ENCODE assay signal across 13 cellular contexts in the genomic region with DNA sequence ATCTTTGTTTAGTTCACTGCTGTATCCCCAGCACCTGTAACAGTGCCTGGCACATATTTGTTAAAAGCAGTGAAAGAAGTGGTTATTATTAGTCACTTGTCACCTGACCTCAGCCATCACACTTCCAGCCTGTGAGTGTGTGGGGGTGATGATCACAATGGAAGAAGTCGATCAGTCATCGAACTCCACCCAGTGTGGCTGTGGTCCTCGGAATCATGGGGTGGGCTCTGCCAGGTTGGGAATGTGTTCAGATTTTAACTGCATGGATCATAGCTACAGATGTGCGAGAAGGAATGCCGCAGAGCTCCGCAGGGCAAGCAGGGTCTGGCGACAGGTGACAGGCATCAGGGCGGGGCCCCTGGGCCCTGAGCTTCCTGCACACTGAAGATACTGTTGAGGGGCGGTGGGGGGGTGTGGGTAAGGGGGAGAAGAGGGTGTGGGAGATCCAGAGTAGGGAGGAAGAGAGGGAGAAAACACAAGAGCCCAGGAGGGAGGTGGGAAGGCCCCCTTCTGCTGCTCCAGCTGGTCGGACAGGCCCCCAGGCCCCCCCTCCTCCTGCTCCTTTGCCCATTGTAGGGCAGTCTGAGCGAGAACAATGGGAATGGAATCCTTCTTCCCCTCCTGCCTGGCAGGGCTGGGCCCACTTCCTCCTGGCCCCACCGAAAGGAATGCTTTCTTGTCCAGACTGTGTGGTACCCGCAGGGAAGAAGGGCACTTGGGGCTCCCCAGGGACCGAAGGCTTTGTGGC.
A peak's percentile ranks its signal among the peaks of the same experiment; 100 is the strongest.
DNase-seq lines count a peak whose midpoint lies in the region; ATAC-seq, FAIRE-seq and TF ChIP-seq lines count a peak whose summit lies in the region.
"Had no signal": no experiment of that assay in that cellular context is flagged by ENCODE, and none has a peak within 500 bp of the region (broad histone marks: within the 10 kb centered on the region; RNA-seq: fewer than 3 reads in every experiment).

No MANE protein-coding gene starts in this region.

- no peaks in the 10 kb centered on the region for H3K9me3 ChIP-seq in kidney (ENCODE audit: control insufficient read depth in 1 of 2, low read length in 2 of 2)

- POLR2A ChIA-PET in WTC11 (lab: Charles Lee) = interaction anchor here (0.6 to 2.7 kb wide), 4 partner anchors 26 to 415 kb away, joined by 3 to 7 read pairs (median 6); a partner anchor contains a TSS

- peak; percentile 0 for DNase-seq in NCI-H2171 treated with DMSO at 0.1 percent for 48 hours (lab: John Stamatoyannopoulos, UW)
- DNase-seq in NCI-H2171 (lab: John Stamatoyannopoulos, UW) = no peak
- peak; percentile 78 for DNase-seq in WTC11 (ENCODE audit: low spot score)
- peak; percentile 39 for DNase-seq in glutamatergic neuron
- DNase-seq in stimulated activated CD4-positive, alpha-beta T cell treated with anti-CD3 and anti-CD28 coated beads, Interleukin-2, amount 100 ng/mL, for 4 hours (ENCODE audit: low read depth) = peak; percentile 35
- no peak for DNase-seq in kidney
- no peak for DNase-seq in dorsolateral prefrontal cortex
- DNase-seq: foreskin melanocyte; KBM-7; naive thymus-derived CD4-positive, alpha-beta T cell; NCI-H524 treated with DMSO at 0.1 percent for 48 hours had no signal

- no peaks in the 10 kb centered on the region; the same call in 1 of the 2 replicates for H3K27me3 Mint-ChIP-seq in WTC11 (ENCODE audit: low read depth)
- H3K27me3 Mint-ChIP-seq in glutamatergic neuron (ENCODE audit: unreplicated experiment) = peaks cover 4% of the 10 kb centered on the region

- H3K4me1 ChIP-seq in kidney (ENCODE audit: control insufficient read depth in 1 of 2, insufficient read depth in 1 of 2, low read depth in 1 of 2, low read length in 2 of 2) = no peaks in the 10 kb centered on the region

- peak; percentile 90 for ATAC-seq in WTC11
- ATAC-seq in HG02623 (IDR thresholded peaks at IDR 0.05; ENCODE audit: unreplicated experiment) = no peak
- ATAC-seq: naive thymus-derived CD4-positive, alpha-beta T cell had no signal

- CTCF ChIA-PET in WTC11 (lab: Charles Lee) = interaction anchor here (0.5 to 3.9 kb wide), 11 partner anchors 12 to 478 kb away, joined by 3 to 20 read pairs (median 4); a partner anchor contains a TSS

- FAIRE-seq in kidney (lab: Jason Lieb, UNC) = no peak

- TF ChIP-seq CTCF in WTC11 (IDR thresholded peaks at IDR 0.05) = no peak
- TF ChIP-seq CTCF in glutamatergic neuron (IDR thresholded peaks at IDR 0.05; ENCODE audit: partially characterized antibody, unreplicated experiment) = no peak
- no peak for TF ChIP-seq CTCF in kidney (IDR thresholded peaks at IDR 0.05; ENCODE audit: borderline replicate concordance, extremely low read depth, insufficient read depth)
- no peak for TF ChIP-seq CTCF in dorsolateral prefrontal cortex (IDR thresholded peaks at IDR 0.05 in 54 of 56, conservative IDR thresholded peaks at IDR 0.05 in 2 of 56; ENCODE audit: low read depth in 1 of 56, partially characterized antibody in 56 of 56)

- H3K27ac Mint-ChIP-seq in WTC11 = peak overlapping the region; percentile 97
- no peak overlapping the region for H3K27ac Mint-ChIP-seq in glutamatergic neuron (ENCODE audit: unreplicated experiment)
- H3K27ac Mint-ChIP-seq: naive thymus-derived CD4-positive, alpha-beta T cell had no signal

- peaks cover 0 to 4% (median 0%) of the 10 kb centered on the region in 45 donors for H3K27me3 ChIP-seq in dorsolateral prefrontal cortex

- H3K27ac ChIP-seq in kidney (ENCODE audit: low read depth in 2 of 2, low read length in 2 of 2) (no peak overlapping the region), dorsolateral prefrontal cortex (no peak overlapping the region)
- H3K27ac ChIP-seq: 22Rv1 had no signal

- intact Hi-C loops in kidney (cut with DNase I) (no loop called here), dorsolateral prefrontal cortex (cut with DNase I) (no loop called here)

- H3K9me3 Mint-ChIP-seq in WTC11 (0 out of 2 replicates have a peak, but pooled peaks cover 7% of the 10 kb centered on the region), glutamatergic neuron (ENCODE audit: unreplicated experiment) (no peaks in the 10 kb centered on the region)

- no peaks in the 10 kb centered on the region for H3K36me3 ChIP-seq in kidney (ENCODE audit: control insufficient read depth in 1 of 2, insufficient read depth in 2 of 2, low read length in 2 of 2)

- H3K36me3 Mint-ChIP-seq in WTC11 = no peaks in the 10 kb centered on the region
- no peaks in the 10 kb centered on the region for H3K36me3 Mint-ChIP-seq in glutamatergic neuron (ENCODE audit: unreplicated experiment)

- H3K9ac ChIP-seq in kidney (ENCODE audit: low read length in 2 of 2) = no peak overlapping the region

- H3K4me1 Mint-ChIP-seq in WTC11 (peaks cover 52% of the 10 kb centered on the region), glutamatergic neuron (ENCODE audit: low read depth, unreplicated experiment) (peaks cover 14% of the 10 kb centered on the region)

- H3K4me3 Mint-ChIP-seq in WTC11 (0 out of 2 replicates have a peak overlapping the region, but pooled peaks have one; percentile 17), glutamatergic neuron (ENCODE audit: unreplicated experiment) (no peak overlapping the region)
- H3K4me3 Mint-ChIP-seq: naive thymus-derived CD4-positive, alpha-beta T cell had no signal

- H3K4me3 ChIP-seq in kidney (ENCODE audit: low read length in 2 of 2) (no peak overlapping the region), dorsolateral prefrontal cortex (no peak overlapping the region)

TF ChIP-seq in WTC11, 78 proteins besides CTCF, POLR2A, EP300 and RAD21 (continues in another document):
- TF ChIP-seq TEAD1 (CRISPR knock-in tag; IDR thresholded peaks at IDR 0.05) (peak; percentile 96), CBFB (CRISPR knock-in tag; IDR thresholded peaks at IDR 0.05; ENCODE audit: low read depth) (0 out of 2 replicates have a peak, but pooled peaks have one; percentile 48), ZNF423 (CRISPR knock-in tag; IDR thresholded peaks at IDR 0.05) (peak; percentile 85), HMGA2 (CRISPR knock-in tag; IDR thresholded peaks at IDR 0.05) (no peak), ZNF232 (CRISPR knock-in tag; IDR thresholded peaks at IDR 0.05) (no peak), SP1 (CRISPR knock-in tag; conservative IDR thresholded peaks at IDR 0.05) (peak; percentile 28; the same call in 1 of the 2 replicates)
- TF ChIP-seq, protein P1, sequence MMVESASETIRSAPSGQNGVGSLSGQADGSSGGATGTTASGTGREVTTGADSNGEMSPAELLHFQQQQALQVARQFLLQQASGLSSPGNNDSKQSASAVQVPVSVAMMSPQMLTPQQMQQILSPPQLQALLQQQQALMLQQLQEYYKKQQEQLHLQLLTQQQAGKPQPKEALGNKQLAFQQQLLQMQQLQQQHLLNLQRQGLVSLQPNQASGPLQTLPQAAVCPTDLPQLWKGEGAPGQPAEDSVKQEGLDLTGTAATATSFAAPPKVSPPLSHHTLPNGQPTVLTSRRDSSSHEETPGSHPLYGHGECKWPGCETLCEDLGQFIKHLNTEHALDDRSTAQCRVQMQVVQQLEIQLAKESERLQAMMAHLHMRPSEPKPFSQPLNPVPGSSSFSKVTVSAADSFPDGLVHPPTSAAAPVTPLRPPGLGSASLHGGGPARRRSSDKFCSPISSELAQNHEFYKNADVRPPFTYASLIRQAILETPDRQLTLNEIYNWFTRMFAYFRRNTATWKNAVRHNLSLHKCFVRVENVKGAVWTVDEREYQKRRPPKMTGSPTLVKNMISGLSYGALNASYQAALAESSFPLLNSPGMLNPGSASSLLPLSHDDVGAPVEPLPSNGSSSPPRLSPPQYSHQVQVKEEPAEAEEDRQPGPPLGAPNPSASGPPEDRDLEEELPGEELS (CRISPR knock-in tag; IDR thresholded peaks at IDR 0.05) = no peak
- TF ChIP-seq, protein P2, sequence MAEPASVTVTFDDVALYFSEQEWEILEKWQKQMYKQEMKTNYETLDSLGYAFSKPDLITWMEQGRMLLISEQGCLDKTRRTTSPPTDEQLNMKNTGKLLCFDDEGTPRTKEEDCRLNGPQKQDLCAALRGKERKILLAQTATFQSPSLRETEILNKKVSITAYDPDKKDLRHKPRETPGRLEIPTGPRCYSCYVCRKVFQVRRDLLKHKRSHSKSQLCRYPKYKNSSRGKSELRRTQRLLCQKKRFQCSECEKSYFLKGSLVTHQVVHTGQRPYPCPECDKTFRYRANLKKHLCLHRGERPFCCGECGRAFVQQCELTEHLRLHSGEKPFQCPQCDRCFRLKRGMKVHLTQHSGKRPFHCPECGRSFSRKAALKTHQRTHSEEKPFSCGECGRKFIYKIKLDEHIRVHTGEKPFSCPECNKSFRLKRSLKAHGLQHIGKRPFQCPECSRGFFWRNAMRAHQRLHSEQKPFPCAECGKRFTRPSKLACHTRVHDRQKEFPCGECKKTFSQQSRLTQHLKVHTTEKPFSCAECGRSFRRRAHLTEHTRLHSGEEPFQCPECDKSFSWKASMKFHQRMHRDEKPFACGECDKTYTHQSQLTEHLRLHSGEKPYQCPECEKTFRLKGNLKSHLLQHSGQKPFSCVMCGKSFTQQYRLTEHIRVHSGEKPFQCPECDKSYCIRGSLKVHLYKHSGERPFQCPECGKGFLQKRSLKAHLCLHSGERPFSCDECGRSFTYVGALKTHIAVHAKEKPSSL (CRISPR knock-in tag; conservative IDR thresholded peaks at IDR 0.05) = no peak
- TF ChIP-seq, protein P3, sequence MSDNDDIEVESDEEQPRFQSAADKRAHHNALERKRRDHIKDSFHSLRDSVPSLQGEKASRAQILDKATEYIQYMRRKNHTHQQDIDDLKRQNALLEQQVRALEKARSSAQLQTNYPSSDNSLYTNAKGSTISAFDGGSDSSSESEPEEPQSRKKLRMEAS (CRISPR knock-in tag; IDR thresholded peaks at IDR 0.05) = peak; percentile 23; the same call in 1 of the 2 replicates
- TF ChIP-seq, protein P4, sequence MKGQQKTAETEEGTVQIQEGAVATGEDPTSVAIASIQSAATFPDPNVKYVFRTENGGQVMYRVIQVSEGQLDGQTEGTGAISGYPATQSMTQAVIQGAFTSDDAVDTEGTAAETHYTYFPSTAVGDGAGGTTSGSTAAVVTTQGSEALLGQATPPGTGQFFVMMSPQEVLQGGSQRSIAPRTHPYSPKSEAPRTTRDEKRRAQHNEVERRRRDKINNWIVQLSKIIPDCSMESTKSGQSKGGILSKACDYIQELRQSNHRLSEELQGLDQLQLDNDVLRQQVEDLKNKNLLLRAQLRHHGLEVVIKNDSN (CRISPR knock-in tag; IDR thresholded peaks at IDR 0.05) = 0 out of 2 replicates have a peak, but pooled peaks have one; percentile 48

Comparison
In these comparisons a context has a peak if more than half of its experiments do, and no peak if none do; other contexts are left out.
1. DNase-seq: peak in NCI-H2171 treated with DMSO at 0.1 percent for 48 hours (single experiment), WTC11 (single experiment), glutamatergic neuron (single experiment) and stimulated activated CD4-positive, alpha-beta T cell treated with anti-CD3 and anti-CD28 coated beads, Interleukin-2, amount 100 ng/mL, for 4 hours (single experiment); none in NCI-H2171 (single experiment), kidney (single experiment) and dorsolateral prefrontal cortex (0 of 10).